15 cellular contexts compared by ENCODE assay signal in genomic region chr2:85216051-85216431, GRCh38.
A peak's percentile ranks its signal among the peaks of the same experiment; 100 is the strongest.
DNase-seq lines count a peak whose midpoint lies in the region; ATAC-seq, FAIRE-seq and TF ChIP-seq lines count a peak whose summit lies in the region.
"Had no signal": no experiment of that assay in that cellular context is flagged by ENCODE, and none has a peak within 500 bp of the region (broad histone marks: within the 10 kb centered on the region; RNA-seq: fewer than 3 reads in every experiment).

No MANE protein-coding gene starts in this region.

- no peak for TF ChIP-seq RAD21 in HepG2 (CRISPR knock-in tag; IDR thresholded peaks at IDR 0.05)

- H3K9me3 ChIP-seq in right atrium auricular region (no peaks in the 10 kb centered on the region), endodermal cell (ENCODE audit: control insufficient read depth, low read length) (no peaks in the 10 kb centered on the region), upper lobe of right lung (no peaks in the 10 kb centered on the region), HepG2 (ENCODE audit: low read length) (no peaks in the 10 kb centered on the region)
- H3K9me3 ChIP-seq: A549 had no signal

- peaks cover 0 to 52% of the 10 kb centered on the region in 2 donors for H3K4me1 ChIP-seq in right atrium auricular region
- H3K4me1 ChIP-seq in endodermal cell (ENCODE audit: control insufficient read depth, insufficient read depth, low read length) = peaks cover 16% of the 10 kb centered on the region
- no peaks in the 10 kb centered on the region for H3K4me1 ChIP-seq in upper lobe of right lung
- no peaks in the 10 kb centered on the region for H3K4me1 ChIP-seq in HepG2 (ENCODE audit: insufficient read depth, low read length)
- H3K4me1 ChIP-seq: A549 had no signal

- H4K20me1 ChIP-seq in HepG2 (ENCODE audit: insufficient read depth, low read length) = no peaks in the 10 kb centered on the region

- H3K79me2 ChIP-seq in HepG2 (ENCODE audit: insufficient read depth, low read length) = no peaks in the 10 kb centered on the region

- H3K4me1 Mint-ChIP-seq in endodermal cell = peaks cover 47% of the 10 kb centered on the region
- peaks cover 46% of the 10 kb centered on the region for H3K4me1 Mint-ChIP-seq in neural crest cell

- CTCF ChIA-PET in HepG2 (lab: Yijun Ruan, JAX; ENCODE audit: low intra/inter-chr PET ratio, low total read pairs) = no interaction called here

- intact Hi-C loops in cardiac septum (cut with DNase I) = no loop called here
- intact Hi-C loops in upper lobe of right lung (cut with DNase I) = no loop called here
- intact Hi-C loops in HepG2 (cut with micrococcal nuclease; ENCODE audit: unreplicated experiment) = no loop called here

- H3K4me2 ChIP-seq in HepG2 (ENCODE audit: low read depth, low read length) = no peak overlapping the region
- H3K4me2 ChIP-seq: A549 had no signal

- H3K4me3 Mint-ChIP-seq in endodermal cell (no peak overlapping the region), neural crest cell (peak overlapping the region; percentile 83)

- POLR2A ChIA-PET in HepG2 (lab: Yijun Ruan, JAX) = no interaction called here

- no peaks in the 10 kb centered on the region for H3K9me3 Mint-ChIP-seq in endodermal cell
- no peaks in the 10 kb centered on the region for H3K9me3 Mint-ChIP-seq in neural crest cell

- TF ChIP-seq EP300 in HepG2 (IDR thresholded peaks at IDR 0.05; ENCODE audit: low read depth in 2 of 2, low read length in 2 of 2) (no peak), HepG2 (CRISPR knock-in tag; IDR thresholded peaks at IDR 0.05; ENCODE audit: borderline replicate concordance) (no peak)

- 58 to 82% methylated on average over 7 of the region's 9 CpGs for WGBS in endodermal cell (ENCODE audit: insufficient coverage in 1 of 2, insufficient read length in 1 of 2), 2 experiments
- 44% methylated on average over 9 of the region's 9 CpGs for WGBS in HepG2 (ENCODE audit: low lambda C conversion rate)

- FAIRE-seq in HepG2 (lab: Jason Lieb, UNC) = no peak
- FAIRE-seq: A549 had no signal

- BruUV-seq in HepG2 (replicated peaks; lab: Mats Ljungman, UMichigan) = no TSS peak

- H3K27ac Mint-ChIP-seq in endodermal cell (peak overlapping the region; percentile 83), neural crest cell (ENCODE audit: unreplicated experiment) (peak overlapping the region; percentile 99)

- no peak overlapping the region for H3K4me3 ChIP-seq in right atrium auricular region
- H3K4me3 ChIP-seq in endodermal cell (ENCODE audit: low read length) = no peak overlapping the region
- no peak overlapping the region for H3K4me3 ChIP-seq in upper lobe of right lung
- H3K4me3 ChIP-seq in HepG2 (replicated peaks in 1 of 3; ENCODE audit: insufficient read depth in 1 of 3, low read depth in 2 of 3, low read length in 3 of 3) = no peak overlapping the region
- H3K4me3 ChIP-seq: A549 had no signal

- peak; percentile 61 for DNase-seq in cardiac septum (ENCODE audit: low spot score)
- no peak for DNase-seq in right atrium auricular region (ENCODE audit: low spot score)
- no peak for DNase-seq in endodermal cell
- peak; percentile 22 for DNase-seq in neural crest cell (ENCODE audit: low read depth, low spot score)
- no peak for DNase-seq in upper lobe of right lung
- DNase-seq in GM19240 (ENCODE audit: insufficient read length, low spot score) = no peak
- DNase-seq in HepG2 (ENCODE audit: low spot score) = no peak
- no peak for DNase-seq in GM19238 (ENCODE audit: insufficient read length, low spot score)
- DNase-seq: activated T-cell treated with anti-CD3 and anti-CD28 coated beads, Interleukin-2, amount 50 U/mL, for 48 hours; GF-D8; kidney glomerular epithelial cell; MV-4-11; PC-3; stimulated activated CD4-positive, alpha-beta T cell treated with anti-CD3 and anti-CD28 coated beads, Interleukin-1b, Interleukin-23, amount 100 ng/mL, for 48 hours had no signal

- ATAC-seq in upper lobe of right lung = no peak
- ATAC-seq in HepG2 = no peak
- ATAC-seq: A549, PC-3 had no signal

- no peak for TF ChIP-seq POLR2A in HepG2 (IDR thresholded peaks at IDR 0.05; ENCODE audit: insufficient read depth in 1 of 2, low read depth in 2 of 2, low read length in 2 of 2)

- H3K9ac ChIP-seq in endodermal cell (ENCODE audit: extremely low read depth, low read length, poor library complexity, severe bottlenecking) (no peak overlapping the region), HepG2 (ENCODE audit: insufficient read depth, low read depth, low read length) (no peak overlapping the region)

- H3K27me3 Mint-ChIP-seq in endodermal cell (ENCODE audit: insufficient read depth) (no peaks in the 10 kb centered on the region), neural crest cell (ENCODE audit: low read depth) (no peaks in the 10 kb centered on the region)

- no peak overlapping the region for H2AFZ ChIP-seq in HepG2 (ENCODE audit: low read length)

- H3K27ac ChIP-seq in right atrium auricular region (peak overlapping the region in 1 of 2 donors; percentile 40), endodermal cell (ENCODE audit: low read depth, low read length) (peak overlapping the region; percentile 95), upper lobe of right lung (peak overlapping the region; percentile 11), HepG2 (ENCODE audit: extremely low read length, insufficient read depth, low read length) (no peak overlapping the region)
- H3K27ac ChIP-seq: A549 had no signal

- TF ChIP-seq CTCF in right atrium auricular region (IDR thresholded peaks at IDR 0.05) (no peak), endodermal cell (conservative IDR thresholded peaks at IDR 0.05) (no peak), neural crest cell (conservative IDR thresholded peaks at IDR 0.05) (no peak), upper lobe of right lung (IDR thresholded peaks at IDR 0.05) (no peak), HepG2 (CRISPR knock-in tag; IDR thresholded peaks at IDR 0.05) (no peak)

- H3K36me3 Mint-ChIP-seq in endodermal cell (ENCODE audit: low read depth) (no peaks in the 10 kb centered on the region), neural crest cell (ENCODE audit: low read depth) (no peaks in the 10 kb centered on the region)

- no peaks in the 10 kb centered on the region for H3K36me3 ChIP-seq in right atrium auricular region
- peaks cover 5% of the 10 kb centered on the region for H3K36me3 ChIP-seq in endodermal cell (ENCODE audit: control insufficient read depth, insufficient read depth, low read length)
- H3K36me3 ChIP-seq in upper lobe of right lung = no peaks in the 10 kb centered on the region
- no peaks in the 10 kb centered on the region for H3K36me3 ChIP-seq in HepG2 (replicated peaks in 1 of 2; ENCODE audit: control insufficient read depth in 1 of 2, insufficient read depth in 2 of 2, low read length in 2 of 2)

- H3K27me3 ChIP-seq in right atrium auricular region (no peaks in the 10 kb centered on the region), endodermal cell (ENCODE audit: control insufficient read depth, insufficient read depth, low read length, poor library complexity, severe bottlenecking) (no peaks in the 10 kb centered on the region), upper lobe of right lung (no peaks in the 10 kb centered on the region), HepG2 (ENCODE audit: control insufficient read depth in 1 of 2, insufficient read depth in 2 of 2, low read length in 2 of 2) (peaks cover 10 to 46% of the 10 kb centered on the region in 2 experiments; a peak in 4 of 5 replicates)

- in situ Hi-C loops in HepG2 (cut with HindIII; ENCODE audit: extremely low pct_ligation_motif_present, low pct_unique_long_range_greater_than_20kb) = no loop called here

TF ChIP-seq in HepG2, 621 proteins besides CTCF, POLR2A, EP300 and RAD21:
- no peak for TF ChIP-seq ZNF746 (CRISPR knock-in tag; IDR thresholded peaks at IDR 0.05)
- TF ChIP-seq MED8 (CRISPR knock-in tag; IDR thresholded peaks at IDR 0.05; ENCODE audit: insufficient replicate concordance) = no peak
- TF ChIP-seq HINFP (CRISPR knock-in tag; IDR thresholded peaks at IDR 0.05; ENCODE audit: low read depth) = no peak
- TF ChIP-seq HHEX (CRISPR knock-in tag; IDR thresholded peaks at IDR 0.05) = no peak
- no peak for TF ChIP-seq RBM39 (IDR thresholded peaks at IDR 0.05; ENCODE audit: low read depth, low read length, poor library complexity, severe bottlenecking)
- TF ChIP-seq MAFF (IDR thresholded peaks at IDR 0.05; ENCODE audit: low read depth, low read length) = no peak
- no peak for TF ChIP-seq FOXC1 (CRISPR knock-in tag; IDR thresholded peaks at IDR 0.05; ENCODE audit: borderline replicate concordance)
- no peak for TF ChIP-seq ZNF326 (CRISPR knock-in tag; IDR thresholded peaks at IDR 0.05; ENCODE audit: borderline replicate concordance)
- no peak for TF ChIP-seq CHD2 (IDR thresholded peaks at IDR 0.05; ENCODE audit: low read depth, low read length)
- TF ChIP-seq CREM (IDR thresholded peaks at IDR 0.05) = no peak
- no peak for TF ChIP-seq CREM (CRISPR knock-in tag; IDR thresholded peaks at IDR 0.05)
- no peak for TF ChIP-seq BRCA1 (CRISPR knock-in tag; IDR thresholded peaks at IDR 0.05)

Comparison
In these comparisons a context has a peak if more than half of its experiments do, and no peak if none do; other contexts are left out.
1. DNase-seq: peak in cardiac septum (single experiment) and neural crest cell (single experiment); none in right atrium auricular region (single experiment), endodermal cell (single experiment), upper lobe of right lung (single experiment), GM19240 (single experiment), HepG2 (single experiment) and GM19238 (single experiment).